ENCODE assay signal across 10 cellular contexts in genomic region chr3:149004622-149005021, GRCh38. TPM values are rescaled to one million over a fixed set of nuclear protein-coding genes. Genes with fewer than 3 reads are reported as not detected.
DNase-seq lines count a peak whose midpoint lies in the region; ATAC-seq, FAIRE-seq and TF ChIP-seq lines count a peak whose summit lies in the region.
"Had no signal": no experiment of that assay in that cellular context is flagged by ENCODE, and none has a peak within 500 bp of the region (broad histone marks: within the 10 kb centered on the region; RNA-seq: fewer than 3 reads in every experiment).

No MANE protein-coding gene starts in this region.

- H2BK5ac ChIP-seq in trophoblast cell (ENCODE audit: low read depth, low read length, poor library complexity): no peak overlapping the region

- no peak overlapping the region for H4K91ac ChIP-seq in trophoblast cell (ENCODE audit: low read depth, low read length)

- H3K18ac ChIP-seq in trophoblast cell (ENCODE audit: low read length): no peak overlapping the region

- H3K14ac ChIP-seq in trophoblast cell (ENCODE audit: low read length): no peak overlapping the region

- H3K4me3 ChIP-seq in trophoblast cell (ENCODE audit: low read depth, low read length) (no peak overlapping the region), BE2C (ENCODE audit: low read depth, low read length) (no peak overlapping the region), kidney (ENCODE audit: low read length in 2 of 2) (no peak overlapping the region)
- H3K4me3 ChIP-seq: testis had no signal

- no peak overlapping the region for H3K27ac ChIP-seq in trophoblast cell (ENCODE audit: low read depth, low read length)
- no peak overlapping the region for H3K27ac ChIP-seq in kidney (ENCODE audit: low read depth in 2 of 2, low read length in 2 of 2)
- H3K27ac ChIP-seq: testis had no signal

- H3K36me3 ChIP-seq in trophoblast cell (ENCODE audit: control insufficient read depth in 1 of 2, insufficient read depth in 2 of 2, low read length in 2 of 2) (peaks cover 8 to 16% of the 10 kb centered on the region in 2 experiments), BE2C (peaks cover 3% of the 10 kb centered on the region), kidney (ENCODE audit: control insufficient read depth in 1 of 2, insufficient read depth in 2 of 2, low read length in 2 of 2) (peaks cover 4 to 11% of the 10 kb centered on the region in 2 donors)

- H3K4me1 Mint-ChIP-seq in effector memory CD8-positive, alpha-beta T cell (ENCODE audit: low read depth in 2 of 2): peaks cover 30 to 47% of the 10 kb centered on the region in 2 donors
- H3K4me1 Mint-ChIP-seq in endothelial cell (ENCODE audit: unreplicated experiment): no peaks in the 10 kb centered on the region

- H2BK12ac ChIP-seq in trophoblast cell (ENCODE audit: low read length): no peak overlapping the region

- H3K27me3 Mint-ChIP-seq in effector memory CD8-positive, alpha-beta T cell: no peaks in the 10 kb centered on the region
- H3K27me3 Mint-ChIP-seq in endothelial cell (ENCODE audit: unreplicated experiment): no peaks in the 10 kb centered on the region

- TF ChIP-seq CTCF in BE2C (IDR thresholded peaks at IDR 0.05; ENCODE audit: low read depth, low read length) (no peak), endothelial cell (IDR thresholded peaks at IDR 0.05; ENCODE audit: unreplicated experiment) (no peak), kidney (IDR thresholded peaks at IDR 0.05; ENCODE audit: borderline replicate concordance, extremely low read depth, insufficient read depth) (no peak), GM10266 (IDR thresholded peaks at IDR 0.05; ENCODE audit: control insufficient read depth, insufficient read depth, low read depth, missing control alignments) (no peak)

- DNase-seq in DMS79 (lab: John Stamatoyannopoulos, UW): peak; percentile 80
- DNase-seq in NCI-H2107 treated with DMSO at 0.1 percent for 48 hours (lab: John Stamatoyannopoulos, UW; ENCODE audit: unreplicated experiment): peak; percentile 49
- no peak for DNase-seq in effector memory CD8-positive, alpha-beta T cell
- DNase-seq in trophoblast cell: peak in 1 of 2 donors; percentile 23
- no peak for DNase-seq in BE2C
- DNase-seq in endothelial cell (ENCODE audit: low spot score): no peak
- no peak for DNase-seq in kidney
- DNase-seq in GM10266 (ENCODE audit: extremely low spot score): no peak
- DNase-seq: testis had no signal

- H3K27me3 ChIP-seq in trophoblast cell (ENCODE audit: insufficient read depth, low read length) (no peaks in the 10 kb centered on the region), BE2C (no peaks in the 10 kb centered on the region)
- H3K27me3 ChIP-seq: testis had no signal

- no peak overlapping the region for H3K4me2 ChIP-seq in trophoblast cell (ENCODE audit: low read length)

- H2AK5ac ChIP-seq in trophoblast cell (ENCODE audit: low read length): no peak overlapping the region

- H3K9ac ChIP-seq in trophoblast cell (ENCODE audit: low read length) (peak overlapping the region; percentile 33), kidney (ENCODE audit: low read length in 2 of 2) (no peak overlapping the region)

- peaks cover 69% of the 10 kb centered on the region for H3K36me3 Mint-ChIP-seq in effector memory CD8-positive, alpha-beta T cell (ENCODE audit: insufficient read depth)
- H3K36me3 Mint-ChIP-seq in endothelial cell (ENCODE audit: low read depth, unreplicated experiment): peaks cover 5% of the 10 kb centered on the region

- no peak overlapping the region for H3K23ac ChIP-seq in trophoblast cell (ENCODE audit: low read length)

- FAIRE-seq in kidney (lab: Jason Lieb, UNC): no peak

- no CpG with 5 or more reads among the region's 4 CpGs for WGBS in trophoblast cell (ENCODE audit: extremely low coverage, insufficient coverage, insufficient read length)

- H3K9me3 ChIP-seq in trophoblast cell (ENCODE audit: insufficient read depth, low read depth, low read length) (peaks cover 2% of the 10 kb centered on the region), BE2C (no peaks in the 10 kb centered on the region), kidney (ENCODE audit: control insufficient read depth in 1 of 2, low read length in 2 of 2) (no peaks in the 10 kb centered on the region)
- H3K9me3 ChIP-seq: testis had no signal

- no peak overlapping the region for H2AFZ ChIP-seq in trophoblast cell (ENCODE audit: insufficient read depth, low read length, poor library complexity)

- peak overlapping the region; percentile 67 to 82 for H3K27ac Mint-ChIP-seq in effector memory CD8-positive, alpha-beta T cell
- no peak overlapping the region for H3K27ac Mint-ChIP-seq in endothelial cell (ENCODE audit: unreplicated experiment)
- H3K27ac Mint-ChIP-seq: T-helper 1 cell treated with Interleukin-12 subunit alpha and Interleukin-12 subunit beta and Interleukin-4 antibody, amounts not matched to agents 30 μg/mL and 1 μg/mL, for 36 hours had no signal

- H3K79me2 ChIP-seq in trophoblast cell (ENCODE audit: control insufficient read depth, insufficient read depth, low read length, poor library complexity): no peaks in the 10 kb centered on the region

- no peak for ATAC-seq in effector memory CD8-positive, alpha-beta T cell (replicated peaks)

- no peak overlapping the region for H4K8ac ChIP-seq in trophoblast cell (ENCODE audit: low read depth, low read length)

- intact Hi-C loops in kidney (cut with DNase I): no loop called here

- H3K4me3 Mint-ChIP-seq in effector memory CD8-positive, alpha-beta T cell: no peak overlapping the region
- no peak overlapping the region for H3K4me3 Mint-ChIP-seq in endothelial cell (ENCODE audit: unreplicated experiment)

- no peaks in the 10 kb centered on the region for H3K79me1 ChIP-seq in trophoblast cell (ENCODE audit: low read length)

- no peaks in the 10 kb centered on the region for H3K9me3 Mint-ChIP-seq in effector memory CD8-positive, alpha-beta T cell
- H3K9me3 Mint-ChIP-seq in endothelial cell (ENCODE audit: unreplicated experiment): no peaks in the 10 kb centered on the region
- H3K9me3 Mint-ChIP-seq: T-helper 1 cell treated with Interleukin-12 subunit alpha and Interleukin-12 subunit beta and Interleukin-4 antibody, amounts not matched to agents 30 μg/mL and 1 μg/mL, for 36 hours had no signal

- H2BK120ac ChIP-seq in trophoblast cell (ENCODE audit: insufficient read depth, low read length, poor library complexity): no peak overlapping the region

- H4K12ac ChIP-seq in trophoblast cell (ENCODE audit: low read depth, low read length): no peak overlapping the region

- H3K4ac ChIP-seq in trophoblast cell (ENCODE audit: low read depth, low read length): no peak overlapping the region

- H3K4me1 ChIP-seq in trophoblast cell (ENCODE audit: control insufficient read depth in 1 of 2, insufficient read depth in 2 of 2, low read length in 2 of 2): no peaks in the 10 kb centered on the region
- peaks cover 4% of the 10 kb centered on the region; the same call in 1 of the 2 replicates for H3K4me1 ChIP-seq in BE2C
- H3K4me1 ChIP-seq in kidney (ENCODE audit: control insufficient read depth in 1 of 2, insufficient read depth in 1 of 2, low read depth in 1 of 2, low read length in 2 of 2): no peaks in the 10 kb centered on the region

RNA-seq across cellular contexts. Expression of gene GYG1, which starts 13.3 kb away (rescaled TPM):
- polyA plus RNA-seq in trophoblast cell (2013): 28.0 and 30.5 TPM in 2 replicates
- polyA plus RNA-seq in BE2C (2012; ENCODE audit: insufficient read depth, insufficient read length, low read depth): 27.4 TPM
- total RNA-seq in endothelial cell (ENCODE audit: unreplicated experiment) (44.8 TPM), kidney (37.9 TPM)
- polyA plus RNA-seq in kidney (ENCODE audit: insufficient read depth, low read depth, low replicate concordance): 31.3 TPM

Comparison
In these comparisons a context has a peak if more than half of its experiments do, and no peak if none do; other contexts are left out.
1. DNase-seq: peak in DMS79 (single experiment) and NCI-H2107 treated with DMSO at 0.1 percent for 48 hours (single experiment); none in effector memory CD8-positive, alpha-beta T cell (0 of 3), BE2C (single experiment), endothelial cell (single experiment), kidney (single experiment) and GM10266 (single experiment).